Comparison of ENCODE assay signal across 14 cellular contexts in the genomic region with DNA sequence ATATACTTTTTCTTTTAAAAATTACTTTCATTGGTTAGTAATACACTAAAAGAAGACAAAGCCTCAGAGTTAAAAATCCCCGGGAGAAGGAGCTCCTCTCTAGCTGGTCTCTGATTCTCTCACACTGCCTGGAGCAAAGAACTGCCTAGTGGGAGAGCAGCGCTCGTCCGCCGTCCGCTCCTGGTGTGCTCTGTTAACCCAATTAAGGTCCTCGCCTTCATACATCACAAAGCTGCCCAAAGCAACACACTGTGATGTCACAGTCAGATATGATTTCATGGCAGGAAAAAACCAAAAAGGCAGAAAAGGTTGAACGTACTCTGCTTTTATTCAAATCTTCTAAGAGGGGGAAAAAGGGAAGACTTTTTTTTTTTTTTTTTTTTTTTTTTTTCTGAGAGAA.
DNase-seq lines count a peak whose midpoint lies in the region; ATAC-seq and TF ChIP-seq lines count a peak whose summit lies in the region.
"Had no signal": no experiment of that assay in that cellular context is flagged by ENCODE, and none has a peak within 500 bp of the region (broad histone marks: within the 10 kb centered on the region; RNA-seq: fewer than 3 reads in every experiment).

No MANE protein-coding gene starts in this region.

- WGBS in heart right ventricle, 2 donors: 72 to 87% methylated on average over 8 of the region's 8 CpGs
- 68 to 70% methylated on average over 8 of the region's 8 CpGs for WGBS in thyroid gland, 2 donors
- WGBS in lower leg skin, 2 donors: 73 to 74% methylated on average over 8 of the region's 8 CpGs

- no peak for DNase-seq in heart right ventricle
- DNase-seq in cardiac septum (ENCODE audit: low spot score): no peak
- peak; percentile 25 for DNase-seq in astrocyte of the spinal cord (ENCODE audit: low read depth, low spot score)
- peak; percentile 63 for DNase-seq in left kidney (ENCODE audit: low read depth, low spot score)
- peak in 1 of 2 donors; percentile 34 for DNase-seq in thyroid gland
- DNase-seq in GF-D8 (lab: John Stamatoyannopoulos, UW): no peak
- no peak for DNase-seq in left colon
- DNase-seq in lower leg skin (ENCODE audit: low spot score in 2 of 2): no peak
- DNase-seq: activated B cell treated with CpG ODN at 0.5 μM for 24 hours; activated T-cell treated with anti-CD3 and anti-CD28 coated beads, Interleukin-2, amount 50 U/mL, for 72 hours; NCI-H2227 treated with DMSO at 0.1 percent for 48 hours; sigmoid colon; transverse colon had no signal

- ATAC-seq in heart right ventricle (peak in 1 of 8 donors; percentile 32), left colon (no peak)
- ATAC-seq: activated T-cell treated with anti-CD3 and anti-CD28 coated beads, Interleukin-2, amount 50 U/mL, for 72 hours; esophagus mucosa had no signal

- H3K27me3 ChIP-seq in heart right ventricle (no peaks in the 10 kb centered on the region), thyroid gland (no peaks in the 10 kb centered on the region)
- H3K27me3 ChIP-seq: sigmoid colon, transverse colon had no signal

- H3K4me1 ChIP-seq in heart right ventricle (peaks cover 17 to 97% (median 80%) of the 10 kb centered on the region in 9 donors), thyroid gland (peaks cover 42 to 65% of the 10 kb centered on the region in 2 donors)

- peak overlapping the region in 6 of 10 donors; percentile 32 to 74 (median 64) for H3K27ac ChIP-seq in heart right ventricle
- peak overlapping the region; percentile 62 to 89 (median 81) for H3K27ac ChIP-seq in thyroid gland
- H3K27ac ChIP-seq: transverse colon had no signal

- peak in 1 of 2 donors; percentile 4 for TF ChIP-seq POLR2A in thyroid gland (IDR thresholded peaks at IDR 0.05)
- no peak for TF ChIP-seq POLR2A in lower leg skin (IDR thresholded peaks at IDR 0.05)

- in situ Hi-C loops in astrocyte of the spinal cord (cut with HindIII; ENCODE audit: low sequenced_read_pairs): no loop called here

- intact Hi-C loops in heart right ventricle (cut with DNase I) (loop anchor here in 1 of 10 donors (2.0 kb wide), 1 partner anchor 28 kb away; no protein-coding TSS in a partner anchor), cardiac septum (cut with DNase I) (no loop called here), thyroid gland (cut with DNase I) (no loop called here), left colon (cut with DNase I, micrococcal nuclease) (no loop called here), lower leg skin (cut with DNase I; ENCODE audit: low total_unique reads) (no loop called here)

- TF ChIP-seq CTCF in heart right ventricle (IDR thresholded peaks at IDR 0.05): no peak
- no peak for TF ChIP-seq CTCF in astrocyte of the spinal cord (IDR thresholded peaks at IDR 0.05; ENCODE audit: low read depth, low read length)
- no peak for TF ChIP-seq CTCF in thyroid gland (IDR thresholded peaks at IDR 0.05)
- no peak for TF ChIP-seq CTCF in lower leg skin (IDR thresholded peaks at IDR 0.05)

- H3K36me3 ChIP-seq in heart right ventricle: no peaks in the 10 kb centered on the region
- no peaks in the 10 kb centered on the region for H3K36me3 ChIP-seq in thyroid gland
- H3K36me3 ChIP-seq: sigmoid colon, transverse colon had no signal

- H3K4me3 ChIP-seq in heart right ventricle (peak overlapping the region in 1 of 10 donors; percentile 5), astrocyte of the spinal cord (ENCODE audit: low read depth, low read length) (no peak overlapping the region), thyroid gland (replicated peaks in 1 of 3) (no peak overlapping the region), lower leg skin (ENCODE audit: low read depth, poor library complexity, severe bottlenecking) (no peak overlapping the region)
- H3K4me3 ChIP-seq: sigmoid colon, transverse colon had no signal

- H3K9me3 ChIP-seq in heart right ventricle: no peaks in the 10 kb centered on the region
- no peaks in the 10 kb centered on the region for H3K9me3 ChIP-seq in thyroid gland
- H3K9me3 ChIP-seq: sigmoid colon, transverse colon had no signal

Comparison
In these comparisons a context has a peak if more than half of its experiments do, and no peak if none do; other contexts are left out.
1. DNase-seq: peak in astrocyte of the spinal cord (single experiment) and left kidney (single experiment); none in heart right ventricle (0 of 2), cardiac septum (single experiment), GF-D8 (single experiment), left colon (0 of 2) and lower leg skin (0 of 2).